17 cellular contexts compared by ENCODE assay signal in the genomic region with DNA sequence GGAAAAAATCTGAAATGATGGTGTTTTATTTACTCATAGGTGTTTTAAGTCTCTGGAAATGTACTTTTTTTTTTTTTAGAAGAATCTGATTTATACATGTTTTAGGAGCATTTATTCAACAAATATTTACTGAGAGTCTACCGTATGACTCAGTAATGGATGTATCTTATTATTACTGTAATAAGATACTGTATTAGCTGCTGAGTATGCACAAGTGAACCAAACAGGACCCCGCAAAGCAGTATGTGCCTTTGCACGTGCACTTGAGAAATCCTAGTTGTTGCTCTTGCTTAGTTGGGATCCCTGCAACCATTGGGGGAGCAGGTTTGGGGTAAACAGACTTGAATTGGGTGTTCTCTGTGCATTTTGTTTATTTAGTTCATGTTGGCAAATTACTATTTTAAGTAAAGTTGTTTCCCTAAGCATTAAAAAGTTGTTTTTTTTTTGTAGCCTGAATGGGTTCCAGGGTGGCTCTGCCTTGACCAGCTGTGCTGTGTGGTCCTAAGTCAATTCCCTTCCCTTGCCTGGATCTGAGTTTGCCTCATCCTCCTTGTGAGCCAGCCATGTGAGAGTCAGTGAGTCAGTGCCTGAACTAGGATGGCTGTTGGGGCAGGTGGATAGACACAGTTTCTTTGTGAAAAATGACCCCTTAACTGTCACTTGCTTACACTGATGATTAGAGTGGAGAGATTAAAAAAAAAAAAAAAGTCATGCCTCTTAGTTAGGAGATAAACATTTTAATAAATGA.
"Had no signal": no experiment of that assay in that cellular context is flagged by ENCODE, and none has a peak within 500 bp of the region (broad histone marks: within the 10 kb centered on the region; RNA-seq: fewer than 3 reads in every experiment).

No MANE protein-coding gene starts in this region.

- DNase-seq: activated B cell treated with CpG ODN at 0.5 μM for 24 hours; activated CD4-positive, alpha-beta T cell treated with anti-CD3 and anti-CD28 coated beads, Interleukin-2, amount 10 ng/mL, durations not matched to agents 24 days and 14 days; activated CD8-positive, alpha-beta memory T cell treated with anti-CD3 and anti-CD28 coated beads, Interleukin-2, amount 50 U/mL, for 4 hours; activated CD8-positive, alpha-beta T cell treated with anti-CD3 and anti-CD28 coated beads, Interleukin-2, amount 10 ng/mL, durations not matched to agents 7 days and 5 days; caudate nucleus; heart right ventricle; midbrain; SJCRH30; stimulated activated CD4-positive, alpha-beta T cell treated with anti-CD3 and anti-CD28 coated beads, Interleukin-4, amount 100 ng/mL, for 1 hour; stimulated activated naive B cell treated with anti-CD40 and anti-IgM and Interleukin-4, amounts not matched to agents 10 μg/mL and 1 μg/mL and 100 μg/mL, for 72 hours; SW 1271 had no signal

- H3K9ac ChIP-seq: parathyroid adenoma had no signal

- H3K27ac ChIP-seq: coronary artery, esophagus muscularis mucosa, gastroesophageal sphincter, heart right ventricle, SJCRH30, tibial nerve had no signal

- ATAC-seq: activated CD8-positive, alpha-beta T cell treated with anti-CD3 and anti-CD28 coated beads, Interleukin-2, amount 10 ng/mL, durations not matched to agents 7 days and 5 days; gastroesophageal sphincter; heart right ventricle; stimulated activated naive B cell treated with anti-CD40 and anti-IgM and Interleukin-4, amounts not matched to agents 10 μg/mL and 1 μg/mL and 100 μg/mL, for 72 hours had no signal

- H3K9me3 ChIP-seq: esophagus muscularis mucosa, gastroesophageal sphincter, heart right ventricle, SJCRH30, tibial nerve had no signal

- H3K27me3 ChIP-seq: esophagus muscularis mucosa, gastroesophageal sphincter, heart right ventricle, SJCRH30, tibial nerve had no signal

- H2AFZ ChIP-seq: parathyroid adenoma had no signal

- H3K4me1 ChIP-seq: SJCRH30 had no signal

- H3K4me3 ChIP-seq: coronary artery, esophagus muscularis mucosa, gastroesophageal sphincter, heart right ventricle, lung, SJCRH30, tibial nerve had no signal
